In genomic region chr5:133025804-133026663, GRCh38 we compare ENCODE assay signal across 8 cellular contexts. TPM values are rescaled to one million over a fixed set of nuclear protein-coding genes. Genes with fewer than 3 reads are reported as not detected.
DNase-seq lines count a peak whose midpoint lies in the region; ATAC-seq, FAIRE-seq and TF ChIP-seq lines count a peak whose summit lies in the region.

Gene ZCCHC10, minus strand, starts transcription at chr5:133026549. Its CDS starts 12 bp downstream, at chr5:133026537.

- peak within 1 kb of the TSS; percentile 96 for H3K56ac ChIP-seq in IMR-90 (ENCODE audit: extremely low read depth, insufficient read depth, low read length)

- peaks cover 9 to 30% of the 10 kb centered on the region in 2 experiments for H3K79me1 ChIP-seq in IMR-90 (ENCODE audit: low read depth in 1 of 2, low read length in 2 of 2)

- H3K9me1 ChIP-seq in IMR-90 (ENCODE audit: insufficient read depth, low read length) = peaks cover 4% of the 10 kb centered on the region; the same call in 1 of the 2 replicates

- TF ChIP-seq CTCF in D721Med (IDR thresholded peaks at IDR 0.05; ENCODE audit: insufficient read depth, missing control alignments) = no peak
- TF ChIP-seq CTCF in IMR-90 (conservative IDR thresholded peaks at IDR 0.05; ENCODE audit: low read depth, low read length) = no peak
- no peak for TF ChIP-seq CTCF in OCI-LY7 (conservative IDR thresholded peaks at IDR 0.05; ENCODE audit: low read length)

- WGBS in IMR-90 (ENCODE audit: extremely low coverage in 2 of 2, insufficient read length in 1 of 2), 2 experiments = 0% methylated on average over 36 of the region's 53 CpGs; no CpG with 5 or more reads in 1 of the 2 experiments

- ATAC-seq in GM21528 (IDR thresholded peaks at IDR 0.05; ENCODE audit: low FRiP score, unreplicated experiment) (peak; percentile 95), IMR-90 (ENCODE audit: low read depth) (peak; percentile 99)

- H3K27ac ChIP-seq in IMR-90 (ENCODE audit: insufficient read depth, low read length) = peak within 1 kb of the TSS; percentile 88
- peak within 1 kb of the TSS; percentile 69 for H3K27ac ChIP-seq in OCI-LY7 (ENCODE audit: low read depth, low read length, poor library complexity, severe bottlenecking)

- FAIRE-seq in D721Med (lab: Jason Lieb, UNC) = no peak

- H2BK120ac ChIP-seq in IMR-90 (ENCODE audit: low read depth, low read length) = peak within 1 kb of the TSS; percentile 73

- H3K4me1 ChIP-seq in IMR-90 (ENCODE audit: control insufficient read depth, insufficient read depth, low read length) = no peaks in the 10 kb centered on the region
- peaks cover 36% of the 10 kb centered on the region for H3K4me1 ChIP-seq in OCI-LY7 (ENCODE audit: insufficient read depth, low read length, poor library complexity, severe bottlenecking)

- dilution Hi-C loops in IMR-90 (cut with HindIII; ENCODE audit: low sequenced_read_pairs, unreplicated experiment) = no loop called here

- no peak within 1 kb of the TSS for H2BK15ac ChIP-seq in IMR-90 (ENCODE audit: low read depth, low read length)

- peak within 1 kb of the TSS; percentile 78 for H3K4ac ChIP-seq in IMR-90 (ENCODE audit: low read depth, low read length)

- TF ChIP-seq POLR2A in IMR-90 (IDR thresholded peaks at IDR 0.05; ENCODE audit: low read depth, low read length) = peak; percentile 95

- intact Hi-C loops in IMR-90 (cut with micrococcal nuclease) = loop anchor here (2.0 kb wide), 2 partner anchors 25 to 63 kb away; partner anchors contain the start of gene AFF4
- intact Hi-C loops in OCI-LY7 (cut with micrococcal nuclease; ENCODE audit: unreplicated experiment) = loop anchor here (1.0 kb wide), 1 partner anchor 63 kb away; the partner anchor contains the start of gene AFF4

- H3K18ac ChIP-seq in IMR-90 (ENCODE audit: low read depth, low read length) = peak within 1 kb of the TSS; percentile 69

- DNase-seq in D721Med (ENCODE audit: insufficient read length, low spot score) (peak; percentile 73), IMR-90 (peak; percentile 89), OCI-LY7 (ENCODE audit: low spot score) (peak; percentile 96), activated T-cell treated with anti-CD3 and anti-CD28 coated beads for 1 hour (ENCODE audit: low read depth) (peak; percentile 86), epidermal melanocyte (ENCODE audit: insufficient read length, low spot score) (peak; percentile 86), middle frontal gyrus (ENCODE audit: extremely low spot score, low spot score) (peak; percentile 92)
- DNase-seq in stimulated activated CD8-positive, alpha-beta memory T cell treated with anti-CD3 and anti-CD28 coated beads, Interleukin-2, amount 100 ng/mL, for 1 hour (ENCODE audit: low read depth in 2 of 2) = peak; percentile 80 to 85

- peak within 1 kb of the TSS; percentile 90 for H3K23ac ChIP-seq in IMR-90 (ENCODE audit: low read depth, low read length)

- no peaks in the 10 kb centered on the region for H3K9me2 ChIP-seq in OCI-LY7 (ENCODE audit: insufficient read depth, low read length)

- H2AK5ac ChIP-seq in IMR-90 (ENCODE audit: low read depth, low read length) = peak within 1 kb of the TSS; percentile 5

- CTCF ChIA-PET in IMR-90 (lab: Yijun Ruan, JAX) (no interaction called here), OCI-LY7 (lab: Charles Lee; ENCODE audit: unreplicated experiment) (no interaction called here)

- peak within 1 kb of the TSS; percentile 67 to 95 for H4K8ac ChIP-seq in IMR-90 (ENCODE audit: low read depth in 2 of 2, low read length in 2 of 2)

- H2AK9ac ChIP-seq in IMR-90 (replicated peaks; ENCODE audit: low read depth, low read length, poor library complexity) = peak within 1 kb of the TSS; percentile 96

- no peaks in the 10 kb centered on the region for H3K27me3 ChIP-seq in IMR-90 (ENCODE audit: control insufficient read depth, insufficient read depth, low read length)

- H3K4me3 ChIP-seq in IMR-90 (ENCODE audit: insufficient read depth, low read depth, low read length) = peak within 1 kb of the TSS; percentile 94
- peak within 1 kb of the TSS; percentile 79 for H3K4me3 ChIP-seq in OCI-LY7 (ENCODE audit: low read depth, low read length, poor library complexity, severe bottlenecking)

- H3K14ac ChIP-seq in IMR-90 (replicated peaks; ENCODE audit: low read depth, low read length) = peak within 1 kb of the TSS; percentile 93

- in situ Hi-C loops in IMR-90 (cut with MboI; ENCODE audit: low sequenced_read_pairs) = no loop called here

- POLR2A ChIA-PET in IMR-90 (lab: Charles Lee; ENCODE audit: unreplicated experiment) = no interaction called here
- POLR2A ChIA-PET in OCI-LY7 (lab: Charles Lee) = interaction anchor here (0.5 to 2.4 kb wide), 12 partner anchors 8 to 90 kb away, joined by 3 to 13 read pairs (median 4); partner anchors contain the start of genes AFF4 and HSPA4

- H4K20me1 ChIP-seq in IMR-90 (ENCODE audit: insufficient read depth, low read length) (no peaks in the 10 kb centered on the region), OCI-LY7 (ENCODE audit: insufficient read depth, low read length) (no peaks in the 10 kb centered on the region)

- BruUV-seq in IMR-90 (replicated peaks; lab: Mats Ljungman, UMichigan) (TSS peak; percentile 45), OCI-LY7 (replicated peaks; lab: Mats Ljungman, UMichigan) (TSS peak; percentile 79)

- H2AFZ ChIP-seq in IMR-90 (replicated peaks; ENCODE audit: low read length, poor library complexity) = peak within 1 kb of the TSS; percentile 98
- peak within 1 kb of the TSS; percentile 82 for H2AFZ ChIP-seq in OCI-LY7 (ENCODE audit: low read length)

- peaks cover 53% of the 10 kb centered on the region for H3K79me2 ChIP-seq in OCI-LY7 (ENCODE audit: insufficient read depth, low read depth, low read length)

- TF ChIP-seq RAD21 in IMR-90 (IDR thresholded peaks at IDR 0.05; ENCODE audit: low read length) = no peak; the same call in 1 of the 2 replicates

- H4K5ac ChIP-seq in IMR-90 (ENCODE audit: low read depth, low read length) = peak within 1 kb of the TSS; percentile 76

- no peak within 1 kb of the TSS for H2BK20ac ChIP-seq in IMR-90 (ENCODE audit: low read depth, low read length)

- peak within 1 kb of the TSS; percentile 85 for H4K91ac ChIP-seq in IMR-90 (ENCODE audit: insufficient read depth, low read depth, low read length)

- H3K36me3 ChIP-seq in IMR-90 (ENCODE audit: control insufficient read depth, insufficient read depth, low read length) (no peaks in the 10 kb centered on the region), OCI-LY7 (ENCODE audit: insufficient read depth, low read length) (peaks cover 29% of the 10 kb centered on the region)

- H3K4me2 ChIP-seq in IMR-90 (ENCODE audit: low read depth, low read length) = peak within 1 kb of the TSS; percentile 90
- H3K4me2 ChIP-seq in OCI-LY7 (ENCODE audit: low read length) = peak within 1 kb of the TSS; percentile 89

- peak within 1 kb of the TSS; percentile 81 for H2BK5ac ChIP-seq in IMR-90 (ENCODE audit: low read depth, low read length, poor library complexity, severe bottlenecking)

- peak within 1 kb of the TSS; percentile 89 for H3K9ac ChIP-seq in IMR-90 (ENCODE audit: low read depth, low read length)

- H3K9me3 ChIP-seq in IMR-90 (ENCODE audit: control insufficient read depth, insufficient read depth, low read length) (no peaks in the 10 kb centered on the region), OCI-LY7 (ENCODE audit: low read length) (no peaks in the 10 kb centered on the region)

TF ChIP-seq in IMR-90, 13 proteins besides CTCF, POLR2A, EP300 and RAD21:
- TF ChIP-seq MAFK (IDR thresholded peaks at IDR 0.05; ENCODE audit: low read depth, low read length) (no peak), CEBPB (IDR thresholded peaks at IDR 0.05; ENCODE audit: low read depth, low read length) (no peak), BHLHE40 (IDR thresholded peaks at IDR 0.05; ENCODE audit: low read depth, low read length) (peak; percentile 83; the same call in 1 of the 2 replicates), USF2 (IDR thresholded peaks at IDR 0.05; ENCODE audit: low read depth, low read length) (no peak), SMC3 (IDR thresholded peaks at IDR 0.05; ENCODE audit: low read depth, low read length) (no peak), CHD1 (IDR thresholded peaks at IDR 0.05; ENCODE audit: low read depth, low read length) (no peak), RFX5 (IDR thresholded peaks at IDR 0.05; ENCODE audit: low read depth, low read length) (no peak), MXI1 (IDR thresholded peaks at IDR 0.05; ENCODE audit: borderline replicate concordance, low read depth, low read length) (no peak), ELK1 (IDR thresholded peaks at IDR 0.05; ENCODE audit: borderline replicate concordance, low read depth, low read length) (no peak), FOS (IDR thresholded peaks at IDR 0.05; ENCODE audit: low read depth, low read length) (no peak), MAZ (IDR thresholded peaks at IDR 0.05; ENCODE audit: borderline replicate concordance, low read depth, low read length) (peak; percentile 77; the same call in 1 of the 2 replicates), NFE2L2 (IDR thresholded peaks at IDR 0.05; ENCODE audit: low read depth, low read length) (no peak)

RNA-seq across cellular contexts. Expression of gene ZCCHC10, which starts in this region (rescaled TPM):
- total RNA-seq in IMR-90 (2012; rRNA removed) (4.1 and 7.2 TPM in 2 replicates), OCI-LY7 (2022) (45.2 and 45.4 TPM in 2 replicates)
- 20.4 and 31.8 TPM in 2 replicates for polyA plus RNA-seq in IMR-90 (2012; rRNA removed)
- polyA plus RNA-seq in IMR-90 (2012; cell fraction: cytosol; rRNA removed) = 1.2 and 7.7 TPM in 2 replicates
- 0.55 and 6.4 TPM in 2 replicates for polyA plus RNA-seq in IMR-90 (2012; cell fraction: nucleus; rRNA removed; ENCODE audit: low replicate concordance)
- total RNA-seq in OCI-LY7 (2014; rRNA removed; shearing (Covaris generic)) = 26.9 and 27.2 TPM in 2 replicates

Comparison
In these comparisons a context has a peak if more than half of its experiments do, and no peak if none do; other contexts are left out.
1. Peak in every context shown above with its lines: DNase-seq, ATAC-seq, H3K4me3 ChIP-seq and H3K27ac ChIP-seq.